In genomic region chr9:123415593-123415930, GRCh38 we compare ENCODE assay signal across 1 cellular context.
TF ChIP-seq lines count a peak whose summit lies in the region.

No MANE protein-coding gene starts in this region.

TF ChIP-seq in H1, 55 proteins besides CTCF, POLR2A, EP300 and RAD21:
- TF ChIP-seq USF2 (IDR thresholded peaks at IDR 0.05; ENCODE audit: low read length) (no peak), MAX (IDR thresholded peaks at IDR 0.05) (no peak), YY1 (IDR thresholded peaks at IDR 0.05; ENCODE audit: low read depth, low read length) (no peak), BACH1 (IDR thresholded peaks at IDR 0.05; ENCODE audit: low read length) (no peak), CHD1 (IDR thresholded peaks at IDR 0.05; ENCODE audit: low read depth, low read length) (no peak), SIRT6 (IDR thresholded peaks at IDR 0.05; ENCODE audit: low read length) (no peak), TEAD4 (IDR thresholded peaks at IDR 0.05; ENCODE audit: low read depth, low read length) (no peak), GABPA (IDR thresholded peaks at IDR 0.05; ENCODE audit: borderline replicate concordance, insufficient read depth, low read length) (no peak), CEBPB (IDR thresholded peaks at IDR 0.05; ENCODE audit: low read depth, low read length) (no peak), SIX5 (IDR thresholded peaks at IDR 0.05; ENCODE audit: low read depth, low read length) (no peak), NANOG (IDR thresholded peaks at IDR 0.05; ENCODE audit: insufficient read depth, low read depth, low read length, poor library complexity, severe bottlenecking) (no peak)
